Comparison of ENCODE assay signal across 11 cellular contexts in genomic region chr14:74893614-74894091, GRCh38.
DNase-seq lines count a peak whose midpoint lies in the region; ATAC-seq and TF ChIP-seq lines count a peak whose summit lies in the region.
"Had no signal": no experiment of that assay in that cellular context is flagged by ENCODE, and none has a peak within 500 bp of the region (broad histone marks: within the 10 kb centered on the region; RNA-seq: fewer than 3 reads in every experiment).

No MANE protein-coding gene starts in this region.

- H3K36me3 Mint-ChIP-seq in memory B cell: peaks cover 35% of the 10 kb centered on the region

- TF ChIP-seq CTCF in GM13976 (IDR thresholded peaks at IDR 0.05; ENCODE audit: borderline replicate concordance, control extremely low read depth, extremely low read depth, insufficient read depth, missing control alignments): no peak

- DNase-seq in memory B cell (ENCODE audit: low spot score in 2 of 2) (no peak), HuH-7 (ENCODE audit: low spot score) (no peak), SW 1271 (lab: John Stamatoyannopoulos, UW) (no peak), GM13976 (ENCODE audit: low spot score) (no peak)
- DNase-seq: activated naive CD8-positive, alpha-beta T cell treated with anti-CD3 and anti-CD28 coated beads, Interleukin-2, amount 10 ng/mL, durations not matched to agents 7 days and 5 days; effector CD4-positive, alpha-beta T cell; heart left ventricle had no signal

- peak; percentile 61 for ATAC-seq in GM18867 (IDR thresholded peaks at IDR 0.05; ENCODE audit: unreplicated experiment)
- ATAC-seq in GM21576 (IDR thresholded peaks at IDR 0.05; ENCODE audit: unreplicated experiment): peak; percentile 53
- ATAC-seq in HG03520 (IDR thresholded peaks at IDR 0.05; ENCODE audit: unreplicated experiment): peak; percentile 56
- peak; percentile 71 for ATAC-seq in memory B cell (ENCODE audit: low read depth)
- ATAC-seq: heart left ventricle, WTC11 had no signal

- peaks cover 26% of the 10 kb centered on the region for H3K4me1 Mint-ChIP-seq in memory B cell

- peak overlapping the region; percentile 92 for H3K27ac Mint-ChIP-seq in memory B cell
- H3K27ac Mint-ChIP-seq: activated naive CD8-positive, alpha-beta T cell treated with anti-CD3 and anti-CD28 coated beads, Interleukin-2, amount 10 ng/mL, durations not matched to agents 7 days and 5 days had no signal

- peak overlapping the region; percentile 88 for H3K4me3 Mint-ChIP-seq in memory B cell
- H3K4me3 Mint-ChIP-seq: activated naive CD8-positive, alpha-beta T cell treated with anti-CD3 and anti-CD28 coated beads, Interleukin-2, amount 10 ng/mL, durations not matched to agents 7 days and 5 days; WTC11 had no signal

- in situ Hi-C loops in GM13976 (cut with MboI; ENCODE audit: low sequenced_read_pairs, unreplicated experiment): no loop called here

- no peaks in the 10 kb centered on the region for H3K27me3 Mint-ChIP-seq in memory B cell
- H3K27me3 Mint-ChIP-seq: activated naive CD8-positive, alpha-beta T cell treated with anti-CD3 and anti-CD28 coated beads, Interleukin-2, amount 10 ng/mL, durations not matched to agents 7 days and 5 days had no signal

- H3K9me3 Mint-ChIP-seq in memory B cell: no peaks in the 10 kb centered on the region
- H3K9me3 Mint-ChIP-seq: activated naive CD8-positive, alpha-beta T cell treated with anti-CD3 and anti-CD28 coated beads, Interleukin-2, amount 10 ng/mL, durations not matched to agents 7 days and 5 days; WTC11 had no signal
